ENCODE assay signal across 9 cellular contexts in genomic region chr15:62569460-62570404, GRCh38.
DNase-seq lines count a peak whose midpoint lies in the region; ATAC-seq, FAIRE-seq and TF ChIP-seq lines count a peak whose summit lies in the region.
"Had no signal": no experiment of that assay in that cellular context is flagged by ENCODE, and none has a peak within 500 bp of the region (broad histone marks: within the 10 kb centered on the region; RNA-seq: fewer than 3 reads in every experiment).

No MANE protein-coding gene starts in this region.

- no peaks in the 10 kb centered on the region for H3K27me3 ChIP-seq in SJSA1 (replicated peaks)

- H3K4me3 ChIP-seq in SJSA1 (no peak overlapping the region), kidney (ENCODE audit: low read length in 2 of 2) (peak overlapping the region; percentile 18 to 19)

- H3K27ac Mint-ChIP-seq in stimulated activated naive CD8-positive, alpha-beta T cell treated with anti-CD3 and anti-CD28 coated beads, Interleukin-15, Interleukin-2, amounts not matched to agents 100 ng/mL and 50 ng/mL, for 24 hours, result peak overlapping the region; percentile 13
- no peak overlapping the region for H3K27ac Mint-ChIP-seq in activated T-cell treated with anti-CD3 and anti-CD28 coated beads, Interleukin-2, amount 50 U/mL, for 24 hours
- H3K27ac Mint-ChIP-seq: CD4-positive, CD25-positive, alpha-beta regulatory T cell had no signal

- FAIRE-seq in kidney (lab: Jason Lieb, UNC), result peak; percentile 23
- FAIRE-seq in GM12891 (lab: Jason Lieb, UNC), result no peak

- peaks cover 3% of the 10 kb centered on the region for H3K27me3 Mint-ChIP-seq in stimulated activated naive CD8-positive, alpha-beta T cell treated with anti-CD3 and anti-CD28 coated beads, Interleukin-15, Interleukin-2, amounts not matched to agents 100 ng/mL and 50 ng/mL, for 24 hours
- peaks cover 27% of the 10 kb centered on the region for H3K27me3 Mint-ChIP-seq in activated T-cell treated with anti-CD3 and anti-CD28 coated beads, Interleukin-2, amount 50 U/mL, for 24 hours

- no peak for TF ChIP-seq POLR2A in GM12891 (IDR thresholded peaks at IDR 0.05; ENCODE audit: low read depth, low read length)

- H3K36me3 ChIP-seq in SJSA1 (no peaks in the 10 kb centered on the region), kidney (ENCODE audit: control insufficient read depth in 1 of 2, insufficient read depth in 2 of 2, low read length in 2 of 2) (no peaks in the 10 kb centered on the region)

- no peaks in the 10 kb centered on the region for H3K9me3 Mint-ChIP-seq in stimulated activated naive CD8-positive, alpha-beta T cell treated with anti-CD3 and anti-CD28 coated beads, Interleukin-15, Interleukin-2, amounts not matched to agents 100 ng/mL and 50 ng/mL, for 24 hours
- H3K9me3 Mint-ChIP-seq in activated T-cell treated with anti-CD3 and anti-CD28 coated beads, Interleukin-2, amount 50 U/mL, for 24 hours, result no peaks in the 10 kb centered on the region

- no peaks in the 10 kb centered on the region for H3K4me1 Mint-ChIP-seq in stimulated activated naive CD8-positive, alpha-beta T cell treated with anti-CD3 and anti-CD28 coated beads, Interleukin-15, Interleukin-2, amounts not matched to agents 100 ng/mL and 50 ng/mL, for 24 hours (ENCODE audit: low read depth)
- H3K4me1 Mint-ChIP-seq in activated T-cell treated with anti-CD3 and anti-CD28 coated beads, Interleukin-2, amount 50 U/mL, for 24 hours (ENCODE audit: low read depth), result no peaks in the 10 kb centered on the region
- H3K4me1 Mint-ChIP-seq: CD4-positive, CD25-positive, alpha-beta regulatory T cell had no signal

- no peak for ATAC-seq in stimulated activated naive CD8-positive, alpha-beta T cell treated with anti-CD3 and anti-CD28 coated beads, Interleukin-15, Interleukin-2, amounts not matched to agents 100 U/mL and 50 U/mL, for 24 hours

- H3K4me3 Mint-ChIP-seq in stimulated activated naive CD8-positive, alpha-beta T cell treated with anti-CD3 and anti-CD28 coated beads, Interleukin-15, Interleukin-2, amounts not matched to agents 100 ng/mL and 50 ng/mL, for 24 hours, result no peak overlapping the region
- H3K4me3 Mint-ChIP-seq in activated T-cell treated with anti-CD3 and anti-CD28 coated beads, Interleukin-2, amount 50 U/mL, for 24 hours, result no peak overlapping the region
- H3K4me3 Mint-ChIP-seq: CD4-positive, CD25-positive, alpha-beta regulatory T cell had no signal

- H3K9me3 ChIP-seq in SJSA1 (replicated peaks) (no peaks in the 10 kb centered on the region), kidney (ENCODE audit: control insufficient read depth in 1 of 2, low read length in 2 of 2) (no peaks in the 10 kb centered on the region)

- H3K27ac ChIP-seq in SJSA1 (peak overlapping the region; percentile 55), kidney (ENCODE audit: low read depth in 2 of 2, low read length in 2 of 2) (peak overlapping the region; percentile 35 to 71)

- no peak for TF ChIP-seq CTCF in kidney (IDR thresholded peaks at IDR 0.05; ENCODE audit: borderline replicate concordance, extremely low read depth, insufficient read depth)

- DNase-seq in stimulated activated naive CD8-positive, alpha-beta T cell treated with anti-CD3 and anti-CD28 coated beads, Interleukin-15, Interleukin-2, amounts not matched to agents 100 U/mL and 50 U/mL, for 24 hours, result no peak
- DNase-seq in SJSA1 (ENCODE audit: low read depth in 1 of 2, low spot score in 2 of 2), result peak; percentile 79 to 83
- peak; percentile 82 for DNase-seq in kidney
- DNase-seq in GM12891 (ENCODE audit: insufficient read length, low spot score), result no peak
- DNase-seq in activated CD4-positive, alpha-beta T cell treated with anti-CD3 and anti-CD28 coated beads, Interleukin-2, amount 50 U/mL, for 1 hour, result no peak
- DNase-seq in activated T-cell treated with anti-CD3 and anti-CD28 coated beads, Interleukin-2, amount 50 U/mL, for 24 hours, result no peak
- DNase-seq in GF-D8 (lab: John Stamatoyannopoulos, UW), result no peak
- DNase-seq: CD4-positive, CD25-positive, alpha-beta regulatory T cell had no signal

- no peak overlapping the region for H3K9ac ChIP-seq in kidney (ENCODE audit: low read length in 2 of 2)

- H3K4me1 ChIP-seq in SJSA1 (replicated peaks), result peaks cover 22% of the 10 kb centered on the region
- H3K4me1 ChIP-seq in kidney (ENCODE audit: control insufficient read depth in 1 of 2, insufficient read depth in 1 of 2, low read depth in 1 of 2, low read length in 2 of 2), result peaks cover 17 to 18% of the 10 kb centered on the region in 2 donors

- intact Hi-C loops in kidney (cut with DNase I), result no loop called here

- H3K36me3 Mint-ChIP-seq in stimulated activated naive CD8-positive, alpha-beta T cell treated with anti-CD3 and anti-CD28 coated beads, Interleukin-15, Interleukin-2, amounts not matched to agents 100 ng/mL and 50 ng/mL, for 24 hours (ENCODE audit: low read depth), result no peaks in the 10 kb centered on the region
- H3K36me3 Mint-ChIP-seq in activated T-cell treated with anti-CD3 and anti-CD28 coated beads, Interleukin-2, amount 50 U/mL, for 24 hours (ENCODE audit: low read depth), result no peaks in the 10 kb centered on the region
- H3K36me3 Mint-ChIP-seq: CD4-positive, CD25-positive, alpha-beta regulatory T cell had no signal

TF ChIP-seq in GM12891, 5 proteins besides CTCF, POLR2A, EP300 and RAD21:
- TF ChIP-seq POU2F2 (IDR thresholded peaks at IDR 0.05; ENCODE audit: low read depth, low read length), result no peak
- no peak for TF ChIP-seq TAF1 (IDR thresholded peaks at IDR 0.05; ENCODE audit: low read depth, low read length)
- TF ChIP-seq PAX5 (IDR thresholded peaks at IDR 0.05; ENCODE audit: insufficient read depth, low read length, severe bottlenecking), result no peak
- TF ChIP-seq POLR2AphosphoS5 (IDR thresholded peaks at IDR 0.05; ENCODE audit: low read depth, low read length), result no peak
- no peak for TF ChIP-seq SPI1 (IDR thresholded peaks at IDR 0.05; ENCODE audit: low read depth, low read length)
TF ChIP-seq in GM12891: peak in this region for 0.

Comparison
In these comparisons a context has a peak if more than half of its experiments do, and no peak if none do; other contexts are left out.
1. DNase-seq: peak in SJSA1 (2 of 2) and kidney (single experiment); none in stimulated activated naive CD8-positive, alpha-beta T cell treated with anti-CD3 and anti-CD28 coated beads, Interleukin-15, Interleukin-2, amounts not matched to agents 100 U/mL and 50 U/mL, for 24 hours (single experiment), GM12891 (single experiment), activated CD4-positive, alpha-beta T cell treated with anti-CD3 and anti-CD28 coated beads, Interleukin-2, amount 50 U/mL, for 1 hour (single experiment), activated T-cell treated with anti-CD3 and anti-CD28 coated beads, Interleukin-2, amount 50 U/mL, for 24 hours (single experiment) and GF-D8 (single experiment).